12 cellular contexts compared by ENCODE assay signal in the genomic region with DNA sequence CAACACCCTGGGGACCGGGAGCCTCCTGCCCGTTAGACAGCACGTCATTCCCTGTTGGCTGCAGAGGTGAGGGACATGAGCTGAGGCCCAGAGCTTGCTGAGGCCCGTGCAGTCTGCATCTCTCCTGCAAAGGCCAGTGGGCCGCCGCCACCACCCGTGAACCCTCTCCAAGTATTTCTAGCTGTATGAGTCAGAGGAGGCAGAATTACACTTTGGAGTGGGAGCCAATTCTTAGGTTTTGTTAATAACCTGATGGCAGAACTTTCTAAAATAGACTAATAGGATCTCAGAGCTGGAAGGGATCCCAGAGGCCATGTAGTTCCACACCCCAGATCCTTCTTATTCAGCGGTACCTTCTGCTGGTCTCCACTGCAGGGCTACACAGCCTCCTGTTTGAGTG.
DNase-seq lines count a peak whose midpoint lies in the region; ATAC-seq, FAIRE-seq and TF ChIP-seq lines count a peak whose summit lies in the region.
"Had no signal": no experiment of that assay in that cellular context is flagged by ENCODE, and none has a peak within 500 bp of the region (broad histone marks: within the 10 kb centered on the region; RNA-seq: fewer than 3 reads in every experiment).

No MANE protein-coding gene starts in this region.

- H3K4me1 ChIP-seq in left lung (no peaks in the 10 kb centered on the region), testis (no peaks in the 10 kb centered on the region), kidney (ENCODE audit: control insufficient read depth in 1 of 2, insufficient read depth in 1 of 2, low read depth in 1 of 2, low read length in 2 of 2) (no peaks in the 10 kb centered on the region)
- H3K4me1 ChIP-seq: right lobe of liver had no signal

- no peak for TF ChIP-seq POLR2A in testis (IDR thresholded peaks at IDR 0.05)

- FAIRE-seq in D721Med (lab: Jason Lieb, UNC) (no peak), kidney (lab: Jason Lieb, UNC) (no peak)

- WGBS in testis, 2 donors: 46 to 63% methylated on average over 5 to 8 of the region's 8 CpGs

- H3K27me3 ChIP-seq in left lung: no peaks in the 10 kb centered on the region
- H3K27me3 ChIP-seq in testis: no peaks in the 10 kb centered on the region
- H3K27me3 ChIP-seq: right lobe of liver had no signal

- DNase-seq in H4 (ENCODE audit: low spot score) (peak; percentile 9), dedifferentiated amniotic fluid mesenchymal stem cell (ENCODE audit: extremely low spot score) (peak; percentile 16), left lung (no peak), testis (peak; percentile 64), D721Med (ENCODE audit: insufficient read length, low spot score) (no peak), NCI-H524 (lab: John Stamatoyannopoulos, UW) (no peak), kidney (no peak)
- DNase-seq: activated naive CD8-positive, alpha-beta T cell treated with anti-CD3 and anti-CD28 coated beads for 36 hours; COR-L47 had no signal

- H3K9me3 ChIP-seq in left lung: no peaks in the 10 kb centered on the region
- H3K9me3 ChIP-seq in testis: no peaks in the 10 kb centered on the region
- no peaks in the 10 kb centered on the region for H3K9me3 ChIP-seq in kidney (ENCODE audit: control insufficient read depth in 1 of 2, low read length in 2 of 2)
- H3K9me3 ChIP-seq: right lobe of liver had no signal

- peak; percentile 79 for ATAC-seq in left lung
- ATAC-seq in GM21825 (IDR thresholded peaks at IDR 0.05; ENCODE audit: unreplicated experiment): no peak
- ATAC-seq: HCT116 had no signal

- no peak overlapping the region for H3K9ac ChIP-seq in kidney (ENCODE audit: low read length in 2 of 2)

- intact Hi-C loops in left lung (cut with DNase I): no loop called here
- intact Hi-C loops in testis (cut with DNase I; ENCODE audit: low total_unique reads): no loop called here
- intact Hi-C loops in kidney (cut with DNase I): no loop called here

- peak overlapping the region in 1 of 2 donors; percentile 1 for H3K27ac ChIP-seq in left lung
- peak overlapping the region in 1 of 2 donors; percentile 39 for H3K27ac ChIP-seq in testis
- H3K27ac ChIP-seq in kidney (ENCODE audit: low read depth in 2 of 2, low read length in 2 of 2): no peak overlapping the region
- H3K27ac ChIP-seq: right lobe of liver had no signal

- no peak overlapping the region for H3K4me3 ChIP-seq in left lung
- H3K4me3 ChIP-seq in testis: no peak overlapping the region
- no peak overlapping the region for H3K4me3 ChIP-seq in kidney (ENCODE audit: low read length in 2 of 2)
- H3K4me3 ChIP-seq: right lobe of liver had no signal

- H3K36me3 ChIP-seq in left lung (peaks cover 0 to 8% of the 10 kb centered on the region in 2 donors), testis (ENCODE audit: low read depth, missing control alignments) (no peaks in the 10 kb centered on the region), kidney (ENCODE audit: control insufficient read depth in 1 of 2, insufficient read depth in 2 of 2, low read length in 2 of 2) (no peaks in the 10 kb centered on the region)
- H3K36me3 ChIP-seq: right lobe of liver had no signal

- TF ChIP-seq CTCF in left lung (IDR thresholded peaks at IDR 0.05) (no peak), testis (IDR thresholded peaks at IDR 0.05) (no peak), D721Med (IDR thresholded peaks at IDR 0.05; ENCODE audit: insufficient read depth, missing control alignments) (no peak), kidney (IDR thresholded peaks at IDR 0.05; ENCODE audit: borderline replicate concordance, extremely low read depth, insufficient read depth) (no peak)

Comparison
In these comparisons a context has a peak if more than half of its experiments do, and no peak if none do; other contexts are left out.
1. DNase-seq: peak in H4 (single experiment), dedifferentiated amniotic fluid mesenchymal stem cell (single experiment) and testis (single experiment); none in left lung (0 of 2), D721Med (single experiment), NCI-H524 (0 of 2) and kidney (single experiment).